ENCODE assay signal across 24 cellular contexts in the genomic region with DNA sequence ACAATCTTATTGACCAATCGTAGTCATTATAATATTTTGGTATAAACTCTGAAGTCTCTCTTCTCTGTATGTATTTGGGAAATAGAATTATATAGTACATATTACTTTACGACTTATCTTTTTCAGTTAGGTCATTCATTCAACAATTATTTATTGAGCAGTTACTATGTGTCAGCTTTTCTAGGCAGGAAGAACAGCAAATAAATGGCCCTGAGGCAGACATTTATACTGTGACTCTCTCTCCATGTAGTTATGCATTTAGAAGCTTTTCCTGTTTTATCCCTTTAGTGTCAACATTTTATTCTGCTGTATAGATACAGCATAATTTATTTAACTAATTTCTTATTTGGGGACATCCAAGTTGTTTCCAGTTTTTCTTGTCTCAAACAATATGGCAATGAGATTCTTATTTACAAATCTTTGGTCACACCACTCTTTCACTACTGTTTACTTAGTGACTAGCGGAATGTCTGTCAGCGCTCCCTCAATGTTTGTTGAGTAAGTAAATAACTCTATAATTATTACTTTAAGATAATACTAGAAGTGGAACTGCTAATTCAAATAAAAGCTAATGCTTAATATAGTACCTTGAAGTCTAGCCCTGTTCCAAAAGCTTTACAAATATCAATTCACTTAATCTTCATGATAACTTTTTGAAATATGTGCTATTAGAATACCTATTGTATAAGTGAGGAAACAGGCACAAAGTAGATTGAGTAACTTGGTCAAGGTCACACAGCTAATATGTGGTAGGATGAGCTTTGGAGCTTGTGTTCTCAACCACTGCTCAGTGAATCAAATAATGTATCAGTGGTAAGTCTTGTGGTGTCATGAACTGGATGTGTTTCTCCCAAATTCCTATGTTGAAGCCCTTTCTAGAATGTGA.
DNase-seq lines count a peak whose midpoint lies in the region; TF ChIP-seq lines count a peak whose summit lies in the region.
"Had no signal": no experiment of that assay in that cellular context is flagged by ENCODE, and none has a peak within 500 bp of the region (broad histone marks: within the 10 kb centered on the region; RNA-seq: fewer than 3 reads in every experiment).

No MANE protein-coding gene starts in this region.

- peaks cover 3% of the 10 kb centered on the region for H3K9me3 Mint-ChIP-seq in glutamatergic neuron (ENCODE audit: unreplicated experiment)
- H3K9me3 Mint-ChIP-seq: GM23338; T-helper 2 cell treated with Interferon-gamma antibody and Interleukin-4, amounts not matched to agents 5 μg/mL and 100 μg/mL, for 36 hours had no signal

- no peak for TF ChIP-seq CTCF in epithelial cell of esophagus (IDR thresholded peaks at IDR 0.05; ENCODE audit: insufficient read depth, low read depth, low read length, missing control alignments)
- TF ChIP-seq CTCF in glutamatergic neuron (IDR thresholded peaks at IDR 0.05; ENCODE audit: partially characterized antibody, unreplicated experiment) = no peak

- H3K27me3 Mint-ChIP-seq in glutamatergic neuron (ENCODE audit: unreplicated experiment) = peaks cover 2% of the 10 kb centered on the region

- H3K27ac Mint-ChIP-seq in glutamatergic neuron (ENCODE audit: unreplicated experiment) = no peak overlapping the region
- H3K27ac Mint-ChIP-seq: GM23338; T-cell; T-helper 2 cell treated with Interferon-gamma antibody and Interleukin-4, amounts not matched to agents 5 μg/mL and 100 μg/mL, for 36 hours had no signal

- no peak overlapping the region for H3K4me3 Mint-ChIP-seq in glutamatergic neuron (ENCODE audit: unreplicated experiment)
- H3K4me3 Mint-ChIP-seq: CD8-positive, alpha-beta memory T cell; GM23338; T-cell; T-helper 2 cell treated with Interferon-gamma antibody and Interleukin-4, amounts not matched to agents 5 μg/mL and 100 μg/mL, for 36 hours had no signal

- no peaks in the 10 kb centered on the region for H3K36me3 Mint-ChIP-seq in glutamatergic neuron (ENCODE audit: unreplicated experiment)
- H3K36me3 Mint-ChIP-seq: T-cell had no signal

- DNase-seq in DMS53 treated with DMSO at 0.1 percent for 48 hours (lab: John Stamatoyannopoulos, UW; ENCODE audit: unreplicated experiment) = peak; percentile 23
- peak; percentile 23 for DNase-seq in NCI-H460 (ENCODE audit: extremely low read depth, low read depth)
- peak; percentile 43 for DNase-seq in epithelial cell of esophagus (ENCODE audit: low read depth)
- no peak for DNase-seq in glutamatergic neuron
- no peak for DNase-seq in SHP77 treated with DMSO at 0.1 percent for 48 hours (lab: John Stamatoyannopoulos, UW)
- DNase-seq in NCI-H1436 (lab: John Stamatoyannopoulos, UW) = no peak
- DNase-seq in NCI-H146 (lab: John Stamatoyannopoulos, UW) = no peak
- DNase-seq: ACHN; Calu3; CD8-positive, alpha-beta memory T cell; Kasumi-1; MG63; NCI-H2029; NCI-H226; NCI-H524; NCI-H774; NK-92 treated with Interleukin-12 subunit alpha and Interleukin-12 subunit beta, amount 100 ng/mL, for 24 hours; Peyer's patch; SJCRH30; T-cell had no signal

- H3K4me3 ChIP-seq in epithelial cell of esophagus (ENCODE audit: low read length) = no peak overlapping the region
- H3K4me3 ChIP-seq: GM12878, GM23338, HAP-1, MG63, Peyer's patch, SJCRH30 had no signal

- peaks cover 4% of the 10 kb centered on the region for H3K4me1 Mint-ChIP-seq in glutamatergic neuron (ENCODE audit: low read depth, unreplicated experiment)
- H3K4me1 Mint-ChIP-seq: T-cell had no signal

Comparison
In these comparisons a context has a peak if more than half of its experiments do, and no peak if none do; other contexts are left out.
1. DNase-seq: peak in DMS53 treated with DMSO at 0.1 percent for 48 hours (single experiment), NCI-H460 (single experiment) and epithelial cell of esophagus (single experiment); none in glutamatergic neuron (single experiment), SHP77 treated with DMSO at 0.1 percent for 48 hours (single experiment), NCI-H1436 (single experiment) and NCI-H146 (single experiment).